ENCODE assay signal across 8 cellular contexts in genomic region chr4:182448281-182449151, GRCh38.
DNase-seq lines count a peak whose midpoint lies in the region; ATAC-seq and TF ChIP-seq lines count a peak whose summit lies in the region.

No MANE protein-coding gene starts in this region.

- ATAC-seq in GM21367 (IDR thresholded peaks at IDR 0.05; ENCODE audit: unreplicated experiment), result peak; percentile 90
- peak; percentile 97 for ATAC-seq in Panc1
- peak; percentile 99 for ATAC-seq in omental fat pad (ENCODE audit: low FRiP score)
- peak; percentile 89 to 98 for ATAC-seq in upper lobe of left lung (ENCODE audit: low FRiP score in 2 of 2)

- TF ChIP-seq CTCF in Panc1 (IDR thresholded peaks at IDR 0.05), result no peak
- TF ChIP-seq CTCF in adrenal gland (IDR thresholded peaks at IDR 0.05), result no peak
- TF ChIP-seq CTCF in cardiac muscle cell (IDR thresholded peaks at IDR 0.05; ENCODE audit: low read depth, low read length), result no peak
- no peak for TF ChIP-seq CTCF in omental fat pad (IDR thresholded peaks at IDR 0.05)
- no peak for TF ChIP-seq CTCF in upper lobe of left lung (IDR thresholded peaks at IDR 0.05)

- H3K36me3 ChIP-seq in CD8-positive, alpha-beta memory T cell (ENCODE audit: insufficient read depth, low read length), result no peaks in the 10 kb centered on the region
- no peaks in the 10 kb centered on the region for H3K36me3 ChIP-seq in Panc1 (ENCODE audit: control insufficient read depth, insufficient read depth, low read length)
- H3K36me3 ChIP-seq in adrenal gland (replicated peaks in 1 of 2), result no peaks in the 10 kb centered on the region
- no peaks in the 10 kb centered on the region for H3K36me3 ChIP-seq in cardiac muscle cell
- H3K36me3 ChIP-seq in upper lobe of left lung, result no peaks in the 10 kb centered on the region

- H3K9me3 Mint-ChIP-seq in CD8-positive, alpha-beta memory T cell, result peaks cover 0 to 3% (median 0%) of the 10 kb centered on the region in 5 donors

- peak in 3 of 5 donors; percentile 3 to 27 (median 8) for DNase-seq in CD8-positive, alpha-beta memory T cell
- peak; percentile 83 for DNase-seq in HPDE6-E6E7 (ENCODE audit: extremely low spot score)
- no peak for DNase-seq in Panc1 (ENCODE audit: low read depth, low spot score)
- DNase-seq in adrenal gland, result peak; percentile 90 to 97 (median 94)
- DNase-seq in cardiac muscle cell (ENCODE audit: low read depth in 1 of 2, low spot score in 1 of 2), result peak; percentile 93 to 97
- peak; percentile 59 for DNase-seq in omental fat pad (ENCODE audit: low spot score)
- DNase-seq in upper lobe of left lung, result peak; percentile 79 to 95

- H3K27me3 ChIP-seq in CD8-positive, alpha-beta memory T cell (ENCODE audit: insufficient read depth, low read length, poor library complexity, severe bottlenecking), result peaks cover 19% of the 10 kb centered on the region
- H3K27me3 ChIP-seq in Panc1 (ENCODE audit: control insufficient read depth, insufficient read depth, low read length) (peaks cover 28% of the 10 kb centered on the region), adrenal gland (no peaks in the 10 kb centered on the region), cardiac muscle cell (peaks cover 30% of the 10 kb centered on the region), upper lobe of left lung (peaks cover 0 to 34% (median 12%) of the 10 kb centered on the region in 4 donors)

- peaks cover 15 to 24% (median 19%) of the 10 kb centered on the region in 3 donors for H3K4me1 Mint-ChIP-seq in CD8-positive, alpha-beta memory T cell

- TF ChIP-seq POLR2A in adrenal gland (IDR thresholded peaks at IDR 0.05) (peak; percentile 52 to 89), upper lobe of left lung (IDR thresholded peaks at IDR 0.05) (no peak)

- H3K27me3 Mint-ChIP-seq in CD8-positive, alpha-beta memory T cell, result peaks cover 43 to 69% of the 10 kb centered on the region in 2 donors

- H3K27ac ChIP-seq in CD8-positive, alpha-beta memory T cell (ENCODE audit: low read depth, low read length), result no peak overlapping the region
- H3K27ac ChIP-seq in Panc1 (ENCODE audit: low read length) (no peak overlapping the region), adrenal gland (peak overlapping the region in 2 of 5 donors; percentile 60 to 70), cardiac muscle cell (peak overlapping the region; percentile 51), upper lobe of left lung (peak overlapping the region in 1 of 4 donors; percentile 40)

- H3K36me3 Mint-ChIP-seq in CD8-positive, alpha-beta memory T cell, result no peaks in the 10 kb centered on the region

- no peak overlapping the region for H3K4me3 ChIP-seq in CD8-positive, alpha-beta memory T cell (ENCODE audit: low read length)
- H3K4me3 ChIP-seq in Panc1 (ENCODE audit: low read depth in 2 of 2, low read length in 2 of 2) (peak overlapping the region; percentile 48 to 50), adrenal gland (peak overlapping the region in 3 of 4 donors; percentile 27 to 86 (median 60)), cardiac muscle cell (peak overlapping the region; percentile 91), upper lobe of left lung (peak overlapping the region; percentile 16 to 59 (median 49))

- no TSS peak for BruUV-seq in Panc1 (replicated peaks; lab: Mats Ljungman, UMichigan)

- WGBS in adrenal gland, 4 donors, result 0 to 1% (median 0%) methylated on average over 16 to 113 of the region's 113 CpGs; no CpG with 5 or more reads in 1 of the 4 donors
- 1 to 3% methylated on average over 23 to 44 of the region's 113 CpGs for WGBS in upper lobe of left lung, 2 donors

- H3K4me3 Mint-ChIP-seq in CD8-positive, alpha-beta memory T cell, result peak overlapping the region in 5 of 7 donors; percentile 29 to 63 (median 42)

- H3K27ac Mint-ChIP-seq in CD8-positive, alpha-beta memory T cell, result no peak overlapping the region

- in situ Hi-C loops in Panc1 (cut with HindIII; ENCODE audit: low pct_unique_long_range_greater_than_20kb, low sequenced_read_pairs), result no loop called here

- intact Hi-C loops in Panc1 (cut with micrococcal nuclease; ENCODE audit: unreplicated experiment), result no loop called here
- intact Hi-C loops in adrenal gland (cut with DNase I), result no loop called here

- peaks cover 13% of the 10 kb centered on the region for H3K4me1 ChIP-seq in CD8-positive, alpha-beta memory T cell (ENCODE audit: insufficient read depth, low read length)
- H3K4me1 ChIP-seq in Panc1 (ENCODE audit: control insufficient read depth, insufficient read depth, low read length) (peaks cover 2% of the 10 kb centered on the region; the same call in 1 of the 2 replicates), adrenal gland (replicated peaks in 1 of 2) (peaks cover 4 to 20% of the 10 kb centered on the region in 2 donors), cardiac muscle cell (ENCODE audit: low read depth) (peaks cover 7% of the 10 kb centered on the region), upper lobe of left lung (peaks cover 16 to 25% (median 18%) of the 10 kb centered on the region in 4 donors)

- H3K9me3 ChIP-seq in CD8-positive, alpha-beta memory T cell (ENCODE audit: low read length), result no peaks in the 10 kb centered on the region
- H3K9me3 ChIP-seq in Panc1 (ENCODE audit: control insufficient read depth, insufficient read depth, low read depth, low read length) (no peaks in the 10 kb centered on the region), adrenal gland (replicated peaks in 1 of 3) (no peaks in the 10 kb centered on the region), cardiac muscle cell (ENCODE audit: low read depth) (no peaks in the 10 kb centered on the region), upper lobe of left lung (no peaks in the 10 kb centered on the region)

- POLR2A ChIA-PET in CD8-positive, alpha-beta memory T cell (lab: Charles Lee), result no interaction called here
- POLR2A ChIA-PET in Panc1 (lab: Charles Lee), result no interaction called here

- TF ChIP-seq EP300 in upper lobe of left lung (IDR thresholded peaks at IDR 0.05), result no peak

- CTCF ChIA-PET in CD8-positive, alpha-beta memory T cell (lab: Charles Lee), result interaction anchor here (1.4 kb wide), 1 partner anchor 11 kb away, joined by 3 read pairs; no protein-coding TSS in a partner anchor
- CTCF ChIA-PET in Panc1 (lab: Charles Lee), result no interaction called here

Comparison
In these comparisons a context has a peak if more than half of its experiments do, and no peak if none do; other contexts are left out.
1. POLR2A ChIP-seq: peak in adrenal gland (2 of 2); none in upper lobe of left lung (0 of 4).
2. Peak in every context shown above with its lines, with median percentiles within 50 percentile points of each other: ATAC-seq.